9 cellular contexts compared by ENCODE assay signal in genomic region chr1:104132386-104132973, GRCh38.
DNase-seq lines count a peak whose midpoint lies in the region; ATAC-seq, FAIRE-seq and TF ChIP-seq lines count a peak whose summit lies in the region.
"Had no signal": no experiment of that assay in that cellular context is flagged by ENCODE, and none has a peak within 500 bp of the region (broad histone marks: within the 10 kb centered on the region; RNA-seq: fewer than 3 reads in every experiment).

No MANE protein-coding gene starts in this region.

- H3K4me1 Mint-ChIP-seq in activated T-cell treated with anti-CD3 and anti-CD28 coated beads, Interleukin-2, amount 50 U/mL, for 72 hours (ENCODE audit: low read depth) = no peaks in the 10 kb centered on the region

- peak; percentile 86 for ATAC-seq in HG03159 (IDR thresholded peaks at IDR 0.05; ENCODE audit: unreplicated experiment)
- ATAC-seq in activated T-cell treated with anti-CD3 and anti-CD28 coated beads, Interleukin-2, amount 50 U/mL, for 72 hours (replicated peaks in 1 of 2) = no peak

- no peaks in the 10 kb centered on the region for H3K36me3 Mint-ChIP-seq in activated T-cell treated with anti-CD3 and anti-CD28 coated beads, Interleukin-2, amount 50 U/mL, for 72 hours (ENCODE audit: insufficient read depth in 2 of 2)

- DNase-seq in GM18507 (ENCODE audit: extremely low spot score, insufficient read length, low read depth) (no peak), NOMO-1 treated with dmso at 0.1 percent for 144 hours (lab: John Stamatoyannopoulos, UW; ENCODE audit: unreplicated experiment) (peak; percentile 2), hepatic stellate cell (ENCODE audit: low spot score) (peak; percentile 2), mesenteric fat pad (ENCODE audit: low spot score) (no peak), stomach (no peak)
- no peak for DNase-seq in stimulated activated CD4-positive, alpha-beta T cell treated with anti-CD3 and anti-CD28 coated beads, Interleukin-12 subunit alpha, Interleukin-12 subunit beta, amount 100 ng/mL, for 4 hours
- DNase-seq in activated T-cell treated with anti-CD3 and anti-CD28 coated beads, Interleukin-2, amount 50 U/mL, for 72 hours = no peak

- H3K27ac Mint-ChIP-seq in activated T-cell treated with anti-CD3 and anti-CD28 coated beads, Interleukin-2, amount 50 U/mL, for 72 hours = no peak overlapping the region

- no peaks in the 10 kb centered on the region for H3K36me3 ChIP-seq in stomach
- H3K36me3 ChIP-seq: SJSA1 had no signal

- TF ChIP-seq POLR2A in stomach (IDR thresholded peaks at IDR 0.05) = no peak

- H3K9me3 ChIP-seq in stomach = no peaks in the 10 kb centered on the region

- no peak overlapping the region for H3K27ac ChIP-seq in stomach
- H3K27ac ChIP-seq: SJSA1 had no signal

- no peaks in the 10 kb centered on the region for H3K27me3 ChIP-seq in stomach
- H3K27me3 ChIP-seq: SJSA1 had no signal

- H3K4me3 Mint-ChIP-seq in activated T-cell treated with anti-CD3 and anti-CD28 coated beads, Interleukin-2, amount 50 U/mL, for 72 hours = no peak overlapping the region

- peaks cover 9 to 13% of the 10 kb centered on the region in 2 donors for H3K9me3 Mint-ChIP-seq in activated T-cell treated with anti-CD3 and anti-CD28 coated beads, Interleukin-2, amount 50 U/mL, for 72 hours

- intact Hi-C loops in stomach (cut with DNase I; ENCODE audit: low total_unique reads) = no loop called here

- no peak for TF ChIP-seq EP300 in stomach (IDR thresholded peaks at IDR 0.05)

- no peaks in the 10 kb centered on the region for H3K4me1 ChIP-seq in stomach
- H3K4me1 ChIP-seq: SJSA1 had no signal

- H3K27me3 Mint-ChIP-seq in activated T-cell treated with anti-CD3 and anti-CD28 coated beads, Interleukin-2, amount 50 U/mL, for 72 hours (ENCODE audit: low read depth) = no peaks in the 10 kb centered on the region

- TF ChIP-seq CTCF in stomach (IDR thresholded peaks at IDR 0.05) = no peak

- H3K4me3 ChIP-seq in stomach = no peak overlapping the region
- H3K4me3 ChIP-seq: SJSA1 had no signal

- FAIRE-seq in GM18507 (lab: Jason Lieb, UNC) = peak; percentile 47

Comparison
In these comparisons a context has a peak if more than half of its experiments do, and no peak if none do; other contexts are left out.
1. DNase-seq: peak in NOMO-1 treated with dmso at 0.1 percent for 144 hours (single experiment) and hepatic stellate cell (single experiment); none in GM18507 (single experiment), mesenteric fat pad (single experiment), stimulated activated CD4-positive, alpha-beta T cell treated with anti-CD3 and anti-CD28 coated beads, Interleukin-12 subunit alpha, Interleukin-12 subunit beta, amount 100 ng/mL, for 4 hours (single experiment), activated T-cell treated with anti-CD3 and anti-CD28 coated beads, Interleukin-2, amount 50 U/mL, for 72 hours (0 of 2) and stomach (single experiment).